Comparison of ENCODE assay signal across 9 cellular contexts in genomic region chr13:38687246-38688229, GRCh38. TPM values are rescaled to one million over a fixed set of nuclear protein-coding genes. Genes with fewer than 3 reads are reported as not detected.
DNase-seq lines count a peak whose midpoint lies in the region; ATAC-seq and TF ChIP-seq lines count a peak whose summit lies in the region.
"Had no signal": no experiment of that assay in that cellular context is flagged by ENCODE, and none has a peak within 500 bp of the region (broad histone marks: within the 10 kb centered on the region; RNA-seq: fewer than 3 reads in every experiment).

No MANE protein-coding gene starts in this region.

- H2BK120ac ChIP-seq in trophoblast cell (ENCODE audit: insufficient read depth, low read length, poor library complexity): peak overlapping the region; percentile 88

- peak overlapping the region; percentile 9 for H3K4ac ChIP-seq in trophoblast cell (ENCODE audit: low read depth, low read length)

- intact Hi-C loops in PC-3 (cut with micrococcal nuclease): no loop called here
- intact Hi-C loops in Right ventricle myocardium superior (cut with DNase I): loop anchor here (5.0 kb wide), 1 partner anchor 75 kb away; no protein-coding TSS in a partner anchor

- H3K9me3 ChIP-seq in PC-3 (ENCODE audit: low read length): no peaks in the 10 kb centered on the region
- H3K9me3 ChIP-seq in trophoblast cell (ENCODE audit: insufficient read depth, low read depth, low read length): peaks cover 13% of the 10 kb centered on the region

- H3K27me3 ChIP-seq in GM06990 (replicated peaks; ENCODE audit: control insufficient read depth, insufficient read depth, low read length): no peaks in the 10 kb centered on the region
- peaks cover 43% of the 10 kb centered on the region for H3K27me3 ChIP-seq in PC-3 (ENCODE audit: low read length)
- no peaks in the 10 kb centered on the region for H3K27me3 ChIP-seq in trophoblast cell (ENCODE audit: insufficient read depth, low read length)

- H2AK5ac ChIP-seq in trophoblast cell (ENCODE audit: low read length): peak overlapping the region; percentile 15

- peak overlapping the region; percentile 27 for H4K12ac ChIP-seq in trophoblast cell (ENCODE audit: low read depth, low read length)

- ATAC-seq in PC-3 (no peak), Right ventricle myocardium superior (ENCODE audit: poor library complexity) (peak; percentile 29), HG02938 (IDR thresholded peaks at IDR 0.05; ENCODE audit: unreplicated experiment) (no peak), GM18498 (IDR thresholded peaks at IDR 0.05; ENCODE audit: unreplicated experiment) (no peak), HG02870 (IDR thresholded peaks at IDR 0.05; ENCODE audit: unreplicated experiment) (no peak)

- POLR2A ChIA-PET in PC-3 (lab: Charles Lee; ENCODE audit: unreplicated experiment): no interaction called here

- no peaks in the 10 kb centered on the region for H3K9me2 ChIP-seq in PC-3 (replicated peaks; ENCODE audit: low read length)

- H3K79me2 ChIP-seq in PC-3 (ENCODE audit: low read length) (no peaks in the 10 kb centered on the region), trophoblast cell (ENCODE audit: control insufficient read depth, insufficient read depth, low read length, poor library complexity) (peaks cover 28% of the 10 kb centered on the region)

- H3K27ac ChIP-seq in PC-3 (ENCODE audit: low read length) (no peak overlapping the region), trophoblast cell (ENCODE audit: low read depth, low read length) (peak overlapping the region; percentile 94)

- peak overlapping the region; percentile 33 for H4K8ac ChIP-seq in trophoblast cell (ENCODE audit: low read depth, low read length)

- H3K9ac ChIP-seq in PC-3 (ENCODE audit: low read length): no peak overlapping the region
- H3K9ac ChIP-seq in trophoblast cell (ENCODE audit: low read length): peak overlapping the region; percentile 79

- CTCF ChIA-PET in PC-3 (lab: Charles Lee): no interaction called here

- TF ChIP-seq CTCF in GM06990 (IDR thresholded peaks at IDR 0.05; ENCODE audit: insufficient read depth, low read length, poor library complexity, severe bottlenecking) (no peak), PC-3 (conservative IDR thresholded peaks at IDR 0.05; ENCODE audit: low read depth, low read length) (no peak)

- peak overlapping the region; percentile 42 for H2BK5ac ChIP-seq in trophoblast cell (ENCODE audit: low read depth, low read length, poor library complexity)

- peak overlapping the region; percentile 87 for H3K18ac ChIP-seq in trophoblast cell (ENCODE audit: low read length)

- H3K23ac ChIP-seq in trophoblast cell (ENCODE audit: low read length): no peak overlapping the region

- H3K36me3 ChIP-seq in GM06990 (ENCODE audit: control insufficient read depth, insufficient read depth, low read length): no peaks in the 10 kb centered on the region
- H3K36me3 ChIP-seq in PC-3 (ENCODE audit: low read depth, low read length): no peaks in the 10 kb centered on the region
- H3K36me3 ChIP-seq in trophoblast cell (ENCODE audit: control insufficient read depth in 1 of 2, insufficient read depth in 2 of 2, low read length in 2 of 2): peaks cover 21 to 36% of the 10 kb centered on the region in 2 experiments

- peaks cover 20% of the 10 kb centered on the region for H3K79me1 ChIP-seq in trophoblast cell (ENCODE audit: low read length)

- H3F3A ChIP-seq in PC-3 (ENCODE audit: low read length, unreplicated experiment): no peaks in the 10 kb centered on the region

- peak overlapping the region; percentile 64; the same call in 1 of the 2 replicates for H3K4me2 ChIP-seq in PC-3 (ENCODE audit: low read length)
- peak overlapping the region; percentile 77 for H3K4me2 ChIP-seq in trophoblast cell (ENCODE audit: low read length)

- H2BK12ac ChIP-seq in trophoblast cell (ENCODE audit: low read length): peak overlapping the region; percentile 48

- H3K4me1 ChIP-seq in PC-3 (ENCODE audit: insufficient read depth, low read length): no peaks in the 10 kb centered on the region
- peaks cover 17 to 22% of the 10 kb centered on the region in 2 experiments for H3K4me1 ChIP-seq in trophoblast cell (ENCODE audit: control insufficient read depth in 1 of 2, insufficient read depth in 2 of 2, low read length in 2 of 2)

- no peaks in the 10 kb centered on the region for H4K20me1 ChIP-seq in PC-3 (ENCODE audit: low read length)

- peak; percentile 6 for DNase-seq in GM06990 (ENCODE audit: extremely low read depth, insufficient read length)
- no peak for DNase-seq in PC-3
- DNase-seq in Right ventricle myocardium superior: peak; percentile 37
- DNase-seq in trophoblast cell: peak; percentile 14 to 46
- DNase-seq in stimulated activated CD4-positive, alpha-beta T cell treated with anti-CD3 and anti-CD28 coated beads, Interleukin-12 subunit alpha, Interleukin-12 subunit beta, amount 100 ng/mL, for 4 hours: no peak
- DNase-seq: naive B cell had no signal

- H2AFZ ChIP-seq in PC-3 (ENCODE audit: low read length): no peak overlapping the region
- H2AFZ ChIP-seq in trophoblast cell (ENCODE audit: insufficient read depth, low read length, poor library complexity): peak overlapping the region; percentile 53

- peak overlapping the region; percentile 90 for H3K14ac ChIP-seq in trophoblast cell (ENCODE audit: low read length)

- no peak overlapping the region for H3K4me3 ChIP-seq in GM06990 (replicated peaks; ENCODE audit: low read depth, low read length)
- peak overlapping the region; percentile 18; the same call in 1 of the 2 replicates for H3K4me3 ChIP-seq in PC-3 (ENCODE audit: low read length)
- peak overlapping the region; percentile 90 for H3K4me3 ChIP-seq in trophoblast cell (ENCODE audit: low read depth, low read length)

- peak overlapping the region; percentile 50 for H4K91ac ChIP-seq in trophoblast cell (ENCODE audit: low read depth, low read length)

- BruUV-seq in PC-3 (replicated peaks; lab: Mats Ljungman, UMichigan): no TSS peak

- no CpG with 5 or more reads among the region's 80 CpGs for WGBS in trophoblast cell (ENCODE audit: extremely low coverage, insufficient coverage, insufficient read length)

RNA-seq across cellular contexts. Expression of gene FREM2, which starts 0.7 kb away (rescaled TPM):
- 0.04 TPM in 1 of 2 replicates, not detected in the other for total RNA-seq in PC-3 (2014; rRNA removed)
- 0.03 TPM for total RNA-seq in Right ventricle myocardium superior
- polyA plus RNA-seq in trophoblast cell (2013): 46.6 and 47.8 TPM in 2 replicates

Comparison
In these comparisons a context has a peak if more than half of its experiments do, and no peak if none do; other contexts are left out.
1. DNase-seq: peak in GM06990 (single experiment), Right ventricle myocardium superior (single experiment) and trophoblast cell (2 of 2); none in PC-3 (single experiment) and stimulated activated CD4-positive, alpha-beta T cell treated with anti-CD3 and anti-CD28 coated beads, Interleukin-12 subunit alpha, Interleukin-12 subunit beta, amount 100 ng/mL, for 4 hours (single experiment).